Comparison of ENCODE assay signal across 10 cellular contexts in the genomic region with DNA sequence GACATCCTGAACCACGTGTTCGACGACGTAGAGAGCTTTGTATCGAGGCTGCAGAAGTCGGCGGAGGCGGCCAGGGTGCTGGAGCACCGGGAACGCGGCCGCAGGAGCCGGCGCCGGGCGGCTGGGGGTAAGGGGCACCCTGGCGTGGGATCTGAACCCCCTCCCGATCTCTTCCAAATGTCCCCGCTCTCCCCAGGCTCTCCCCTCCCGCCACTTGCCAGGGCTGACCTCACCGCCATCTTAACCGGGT. TPM values are rescaled to one million over a fixed set of nuclear protein-coding genes. Genes with fewer than 3 reads are reported as not detected.
DNase-seq lines count a peak whose midpoint lies in the region; ATAC-seq and TF ChIP-seq lines count a peak whose summit lies in the region.
"Had no signal": no experiment of that assay in that cellular context is flagged by ENCODE, and none has a peak within 500 bp of the region (broad histone marks: within the 10 kb centered on the region; RNA-seq: fewer than 3 reads in every experiment).

No MANE protein-coding gene starts in this region.

- peaks cover 0 to 38% of the 10 kb centered on the region in 2 donors for H3K4me1 ChIP-seq in right atrium auricular region
- H3K4me1 ChIP-seq in smooth muscle cell (ENCODE audit: low read depth), result no peaks in the 10 kb centered on the region

- no peak overlapping the region for H3K9ac ChIP-seq in smooth muscle cell (ENCODE audit: low read depth)

- WGBS in smooth muscle cell (ENCODE audit: low lambda C conversion rate), result 14% methylated on average over 22 of the region's 22 CpGs

- no peaks in the 10 kb centered on the region for H3K9me3 Mint-ChIP-seq in T-helper 1 cell treated with Interleukin-12 subunit alpha and Interleukin-12 subunit beta and Interleukin-4 antibody, amounts not matched to agents 30 μg/mL and 1 μg/mL, for 36 hours

- peak overlapping the region; percentile 78 for H3K4me3 ChIP-seq in WERI-Rb-1 (ENCODE audit: low read depth, low read length)
- peak overlapping the region; percentile 5 to 58 for H3K4me3 ChIP-seq in right atrium auricular region
- peak overlapping the region; percentile 68 for H3K4me3 ChIP-seq in smooth muscle cell

- H3K27ac ChIP-seq in WERI-Rb-1 (no peak overlapping the region), right atrium auricular region (no peak overlapping the region), smooth muscle cell (ENCODE audit: low read depth) (no peak overlapping the region)
- H3K27ac ChIP-seq: right lobe of liver had no signal

- peak overlapping the region; percentile 90 for H3K4me2 ChIP-seq in smooth muscle cell

- H3K9me3 ChIP-seq in WERI-Rb-1 (ENCODE audit: severe bottlenecking) (no peaks in the 10 kb centered on the region), right atrium auricular region (no peaks in the 10 kb centered on the region), smooth muscle cell (replicated peaks; ENCODE audit: low read depth) (no peaks in the 10 kb centered on the region)
- H3K9me3 ChIP-seq: right lobe of liver had no signal

- no peak for ATAC-seq in HG02571 (IDR thresholded peaks at IDR 0.05; ENCODE audit: unreplicated experiment)

- TF ChIP-seq CTCF in WERI-Rb-1 (IDR thresholded peaks at IDR 0.05; ENCODE audit: low read depth, low read length) (no peak), right atrium auricular region (IDR thresholded peaks at IDR 0.05) (no peak), smooth muscle cell (IDR thresholded peaks at IDR 0.05; ENCODE audit: borderline replicate concordance, insufficient read depth, poor library complexity, severe bottlenecking) (no peak)

- peak overlapping the region; percentile 96 for H3K27ac Mint-ChIP-seq in T-helper 1 cell treated with Interleukin-12 subunit alpha and Interleukin-12 subunit beta and Interleukin-4 antibody, amounts not matched to agents 30 μg/mL and 1 μg/mL, for 36 hours

- H3K27me3 ChIP-seq in WERI-Rb-1 (ENCODE audit: insufficient read depth, low read depth, severe bottlenecking) (peaks cover 4% of the 10 kb centered on the region), right atrium auricular region (peaks cover 20 to 52% of the 10 kb centered on the region in 2 donors), smooth muscle cell (ENCODE audit: low read depth) (peaks cover 58% of the 10 kb centered on the region)

- H3K27me3 Mint-ChIP-seq in T-helper 1 cell treated with Interleukin-12 subunit alpha and Interleukin-12 subunit beta and Interleukin-4 antibody, amounts not matched to agents 30 μg/mL and 1 μg/mL, for 36 hours (ENCODE audit: low read depth), result peaks cover 38% of the 10 kb centered on the region

- H3K36me3 Mint-ChIP-seq in T-helper 1 cell treated with Interleukin-12 subunit alpha and Interleukin-12 subunit beta and Interleukin-4 antibody, amounts not matched to agents 30 μg/mL and 1 μg/mL, for 36 hours (ENCODE audit: low read depth), result no peaks in the 10 kb centered on the region

- H3K36me3 ChIP-seq in WERI-Rb-1, result no peaks in the 10 kb centered on the region
- H3K36me3 ChIP-seq in right atrium auricular region, result no peaks in the 10 kb centered on the region
- H3K36me3 ChIP-seq in smooth muscle cell (ENCODE audit: low read depth), result no peaks in the 10 kb centered on the region
- H3K36me3 ChIP-seq: right lobe of liver had no signal

- peaks cover 21% of the 10 kb centered on the region for H3K4me1 Mint-ChIP-seq in T-helper 1 cell treated with Interleukin-12 subunit alpha and Interleukin-12 subunit beta and Interleukin-4 antibody, amounts not matched to agents 30 μg/mL and 1 μg/mL, for 36 hours (ENCODE audit: low read depth)

- H3F3A ChIP-seq in smooth muscle cell (ENCODE audit: low read depth), result no peaks in the 10 kb centered on the region

- no peaks in the 10 kb centered on the region for H3K79me2 ChIP-seq in smooth muscle cell (ENCODE audit: low read depth)

- peak overlapping the region; percentile 90 for H3K4me3 Mint-ChIP-seq in T-helper 1 cell treated with Interleukin-12 subunit alpha and Interleukin-12 subunit beta and Interleukin-4 antibody, amounts not matched to agents 30 μg/mL and 1 μg/mL, for 36 hours

- DNase-seq in T-helper 1 cell (no peak), WERI-Rb-1 (no peak), right atrium auricular region (ENCODE audit: low spot score) (no peak), smooth muscle cell (lab: John Stamatoyannopoulos, UW; ENCODE audit: unreplicated experiment) (no peak), SKM-1 treated with dmso at 0.1 percent for 144 hours (lab: John Stamatoyannopoulos, UW; ENCODE audit: unreplicated experiment) (no peak), germinal center (ENCODE audit: low spot score) (no peak)
- DNase-seq: ACHN had no signal

- H2AFZ ChIP-seq in smooth muscle cell (ENCODE audit: low read depth), result no peak overlapping the region

- no peaks in the 10 kb centered on the region for H4K20me1 ChIP-seq in smooth muscle cell (ENCODE audit: low read depth)

RNA-seq across cellular contexts. Expression of a gene that starts 6.0 kb away (rescaled TPM):
- total RNA-seq in right atrium auricular region (10 to 100 TPM in 1 of 2 donors, 1 to 10 TPM in 1; 6.7 to 13.8 TPM), smooth muscle cell (21.4 and 32.9 TPM in 2 replicates)
- 16.8 and 32.6 TPM in 2 replicates for polyA plus RNA-seq in smooth muscle cell

RNA-seq across cellular contexts. Expression of a gene that starts 18.8 kb away (rescaled TPM):
- total RNA-seq in right atrium auricular region (10 to 100 TPM; 26.5 to 28.1 TPM), smooth muscle cell (7.8 and 13.5 TPM in 2 replicates)
- polyA plus RNA-seq in smooth muscle cell, result 9.1 and 21.4 TPM in 2 replicates

RNA-seq across cellular contexts. Expression of a gene that starts 35.7 kb away (rescaled TPM):
- total RNA-seq in right atrium auricular region (100 to 1,000 TPM in 1 of 2 donors, 10 to 100 TPM in 1; 98.9 to 205 TPM), smooth muscle cell (16.8 and 30.5 TPM in 2 replicates)
- 26.1 and 32.1 TPM in 2 replicates for polyA plus RNA-seq in smooth muscle cell

RNA-seq across cellular contexts. Expression of a gene that starts 43.6 kb away (rescaled TPM):
- total RNA-seq in right atrium auricular region, result under 1 TPM in 1 of 2 donors, not detected in 1; 0.16 TPM
- total RNA-seq in smooth muscle cell, result 0.09 TPM in 1 of 2 replicates, not detected in the other
- 1.8 TPM in 1 of 2 replicates, not detected in the other for polyA plus RNA-seq in smooth muscle cell
